8 cellular contexts compared by ENCODE assay signal in genomic region chrX:3651272-3651671, GRCh38.
DNase-seq lines count a peak whose midpoint lies in the region; ATAC-seq, FAIRE-seq and TF ChIP-seq lines count a peak whose summit lies in the region.

No MANE protein-coding gene starts in this region.

- H3K4me3 ChIP-seq in astrocyte of the spinal cord (ENCODE audit: low read depth, low read length) = no peak overlapping the region

- no peak for ATAC-seq in GM18907 (IDR thresholded peaks at IDR 0.05; ENCODE audit: unreplicated experiment)

- H3K27ac ChIP-seq in caudate nucleus (ENCODE audit: low read depth, low read length) = no peak overlapping the region

- DNase-seq in D721Med (ENCODE audit: insufficient read length, low spot score) (no peak), KBM-7 (peak; percentile 60), astrocyte of the spinal cord (ENCODE audit: low read depth, low spot score) (peak; percentile 77), lung microvascular endothelial cell (ENCODE audit: low read depth in 2 of 2) (peak; percentile 35 to 59), caudate nucleus (lab: John Stamatoyannopoulos, UW) (no peak), COLO829 (ENCODE audit: low spot score) (no peak)
- no peak for DNase-seq in stimulated activated naive CD4-positive, alpha-beta T cell treated with Interleukin-2 at 50 U/mL for 16 hours (lab: John Stamatoyannopoulos, UW)

- in situ Hi-C loops in KBM-7 (cut with MboI; ENCODE audit: low pct_unique_long_range_greater_than_20kb, low sequenced_read_pairs) (no loop called here), astrocyte of the spinal cord (cut with HindIII; ENCODE audit: low sequenced_read_pairs) (no loop called here)

- peak; percentile 35 for FAIRE-seq in D721Med (lab: Jason Lieb, UNC)

- TF ChIP-seq CTCF in D721Med (IDR thresholded peaks at IDR 0.05; ENCODE audit: insufficient read depth, missing control alignments) (peak; percentile 41), astrocyte of the spinal cord (IDR thresholded peaks at IDR 0.05; ENCODE audit: low read depth, low read length) (peak; percentile 58)

Comparison
In these comparisons a context has a peak if more than half of its experiments do, and no peak if none do; other contexts are left out.
1. DNase-seq: peak in KBM-7 (single experiment), astrocyte of the spinal cord (single experiment) and lung microvascular endothelial cell (2 of 2); none in D721Med (single experiment), stimulated activated naive CD4-positive, alpha-beta T cell treated with Interleukin-2 at 50 U/mL for 16 hours (single experiment), caudate nucleus (0 of 61) and COLO829 (single experiment).